In genomic region chr12:44000309-44000952, GRCh38 we compare ENCODE assay signal across 9 cellular contexts.
DNase-seq lines count a peak whose midpoint lies in the region; ATAC-seq and TF ChIP-seq lines count a peak whose summit lies in the region.
"Had no signal": no experiment of that assay in that cellular context is flagged by ENCODE, and none has a peak within 500 bp of the region (broad histone marks: within the 10 kb centered on the region; RNA-seq: fewer than 3 reads in every experiment).

No MANE protein-coding gene starts in this region.

- peak; percentile 30 for DNase-seq in activated CD4-positive, alpha-beta T cell treated with anti-CD3 and anti-CD28 coated beads for 48 hours
- no peak for DNase-seq in activated CD4-positive, alpha-beta T cell treated with anti-CD3 and anti-CD28 coated beads for 1 hour
- DNase-seq in NOMO-1 treated with DMSO at 0.1 percent for 48 hours (lab: John Stamatoyannopoulos, UW; ENCODE audit: unreplicated experiment), result peak; percentile 25
- peak in 1 of 3 donors; percentile 48 for DNase-seq in right lobe of liver
- DNase-seq in tibial artery, result no peak

- H3K9me3 ChIP-seq in right lobe of liver (no peaks in the 10 kb centered on the region), tibial artery (peaks cover 0 to 4% (median 0%) of the 10 kb centered on the region in 3 donors)
- H3K9me3 ChIP-seq: thoracic aorta had no signal

- H3K36me3 Mint-ChIP-seq in brain, result no peaks in the 10 kb centered on the region

- no peak overlapping the region for H3K4me3 Mint-ChIP-seq in brain

- TF ChIP-seq CTCF in brain (conservative IDR thresholded peaks at IDR 0.05) (peak; percentile 19 to 45), right lobe of liver (IDR thresholded peaks at IDR 0.05) (peak in 3 of 4 donors; percentile 49 to 65 (median 53)), tibial artery (IDR thresholded peaks at IDR 0.05) (no peak)

- TF ChIP-seq POLR2A in right lobe of liver (IDR thresholded peaks at IDR 0.05), result no peak

- intact Hi-C loops in right lobe of liver (cut with DNase I) (no loop called here), tibial artery (cut with DNase I; ENCODE audit: low total_unique reads) (no loop called here)

- H3K4me1 ChIP-seq in right lobe of liver (no peaks in the 10 kb centered on the region), tibial artery (no peaks in the 10 kb centered on the region)

- no peak overlapping the region for H3K27ac Mint-ChIP-seq in brain

- no peaks in the 10 kb centered on the region for H3K36me3 ChIP-seq in right lobe of liver
- H3K36me3 ChIP-seq in tibial artery, result no peaks in the 10 kb centered on the region
- H3K36me3 ChIP-seq: thoracic aorta had no signal

- H3K27me3 ChIP-seq in right lobe of liver, result no peaks in the 10 kb centered on the region
- no peaks in the 10 kb centered on the region for H3K27me3 ChIP-seq in tibial artery

- no peak overlapping the region for H3K27ac ChIP-seq in right lobe of liver
- H3K27ac ChIP-seq in tibial artery, result no peak overlapping the region
- H3K27ac ChIP-seq: thoracic aorta had no signal

- no peaks in the 10 kb centered on the region for H3K4me1 Mint-ChIP-seq in brain

- peaks cover 0 to 4% (median 0%) of the 10 kb centered on the region in 5 experiments for H3K9me3 Mint-ChIP-seq in brain

- ATAC-seq in GM21423 (IDR thresholded peaks at IDR 0.05; ENCODE audit: unreplicated experiment), result peak; percentile 98
- ATAC-seq in HG03469 (IDR thresholded peaks at IDR 0.05; ENCODE audit: unreplicated experiment), result peak; percentile 95
- ATAC-seq in right lobe of liver, result peak; percentile 87 to 93 (median 91)

- no CpG with 5 or more reads among the region's 5 CpGs for WGBS in right lobe of liver (ENCODE audit: insufficient coverage, low coverage, low lambda C conversion rate, missing lambda C conversion rate)

- H3K27me3 Mint-ChIP-seq in brain, result no peaks in the 10 kb centered on the region

- no peak overlapping the region for H3K4me3 ChIP-seq in right lobe of liver
- H3K4me3 ChIP-seq in tibial artery, result no peak overlapping the region
- H3K4me3 ChIP-seq: thoracic aorta had no signal

Comparison
In these comparisons a context has a peak if more than half of its experiments do, and no peak if none do; other contexts are left out.
1. DNase-seq: peak in activated CD4-positive, alpha-beta T cell treated with anti-CD3 and anti-CD28 coated beads for 48 hours (single experiment) and NOMO-1 treated with DMSO at 0.1 percent for 48 hours (single experiment); none in activated CD4-positive, alpha-beta T cell treated with anti-CD3 and anti-CD28 coated beads for 1 hour (single experiment) and tibial artery (0 of 2).
2. CTCF ChIP-seq: peak in brain (2 of 2) and right lobe of liver (3 of 4); none in tibial artery (0 of 2).
3. Peak in every context shown above with its lines, with median percentiles within 50 percentile points of each other: ATAC-seq.